1 cellular context compared by ENCODE assay signal in the genomic region with DNA sequence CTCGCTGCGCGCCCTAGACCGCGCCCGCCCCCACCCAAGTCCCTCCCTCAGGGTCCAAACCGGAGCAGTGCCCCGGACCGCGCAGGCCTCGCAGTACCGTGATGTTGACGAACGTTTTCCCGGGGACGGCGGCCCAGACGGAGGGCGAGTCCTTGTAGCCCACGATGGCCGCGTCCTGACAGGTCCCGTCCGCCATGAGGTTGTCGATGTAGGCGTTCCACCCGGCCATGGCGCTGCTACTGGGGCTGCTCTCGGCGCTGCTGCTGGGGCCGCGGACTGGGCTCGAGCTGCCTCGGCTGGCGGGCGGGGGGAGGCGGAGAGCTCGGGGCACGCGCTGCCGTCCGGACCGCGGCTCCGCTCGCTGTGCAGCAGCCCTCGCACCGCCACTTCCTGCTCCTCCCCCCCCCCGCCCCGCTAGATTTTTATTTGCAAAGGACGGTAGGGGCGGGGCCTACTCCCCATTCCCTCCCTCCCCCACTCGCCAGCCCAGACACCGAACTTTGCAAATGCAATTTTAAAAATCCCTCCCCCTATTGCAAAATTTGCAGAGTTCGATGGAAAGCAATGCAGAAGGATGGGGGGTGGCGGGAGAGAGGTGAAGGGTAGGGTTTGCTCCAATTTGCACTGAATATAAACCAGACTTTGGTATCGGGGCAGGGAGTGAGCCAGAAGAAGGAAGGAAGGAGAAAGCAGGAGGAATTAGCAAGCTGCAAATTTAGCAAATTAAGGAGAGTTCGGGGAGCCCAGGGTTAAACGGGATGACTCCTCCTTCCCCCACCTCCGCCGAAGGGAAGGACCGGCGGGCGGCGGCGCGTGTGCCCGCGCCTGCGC.
TF ChIP-seq lines count a peak whose summit lies in the region.

Gene PFN1 (minus strand): TSS at position 365 of the 831 bp plus-strand sequence. CDS start 136 bp downstream, at position 229.

TF ChIP-seq in HEK293, 187 proteins besides CTCF, POLR2A, EP300 and RAD21 (continued from another document):
- TF ChIP-seq, protein P1, sequence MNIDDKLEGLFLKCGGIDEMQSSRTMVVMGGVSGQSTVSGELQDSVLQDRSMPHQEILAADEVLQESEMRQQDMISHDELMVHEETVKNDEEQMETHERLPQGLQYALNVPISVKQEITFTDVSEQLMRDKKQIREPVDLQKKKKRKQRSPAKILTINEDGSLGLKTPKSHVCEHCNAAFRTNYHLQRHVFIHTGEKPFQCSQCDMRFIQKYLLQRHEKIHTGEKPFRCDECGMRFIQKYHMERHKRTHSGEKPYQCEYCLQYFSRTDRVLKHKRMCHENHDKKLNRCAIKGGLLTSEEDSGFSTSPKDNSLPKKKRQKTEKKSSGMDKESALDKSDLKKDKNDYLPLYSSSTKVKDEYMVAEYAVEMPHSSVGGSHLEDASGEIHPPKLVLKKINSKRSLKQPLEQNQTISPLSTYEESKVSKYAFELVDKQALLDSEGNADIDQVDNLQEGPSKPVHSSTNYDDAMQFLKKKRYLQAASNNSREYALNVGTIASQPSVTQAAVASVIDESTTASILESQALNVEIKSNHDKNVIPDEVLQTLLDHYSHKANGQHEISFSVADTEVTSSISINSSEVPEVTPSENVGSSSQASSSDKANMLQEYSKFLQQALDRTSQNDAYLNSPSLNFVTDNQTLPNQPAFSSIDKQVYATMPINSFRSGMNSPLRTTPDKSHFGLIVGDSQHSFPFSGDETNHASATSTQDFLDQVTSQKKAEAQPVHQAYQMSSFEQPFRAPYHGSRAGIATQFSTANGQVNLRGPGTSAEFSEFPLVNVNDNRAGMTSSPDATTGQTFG (tag by site-specific recombination; IDR thresholded peaks at IDR 0.05; ENCODE audit: borderline replicate concordance) = no peak
- no peak for TF ChIP-seq ZNF157 (tag by site-specific recombination; IDR thresholded peaks at IDR 0.05)
- peak; percentile 48; the same call in 1 of the 2 replicates for TF ChIP-seq KLF8 (tag by site-specific recombination; IDR thresholded peaks at IDR 0.05)
- peak; percentile 71; the same call in 1 of the 2 replicates for TF ChIP-seq ZNF777 (tag by site-specific recombination; IDR thresholded peaks at IDR 0.05; ENCODE audit: borderline replicate concordance)
- TF ChIP-seq ZNF114 (tag by site-specific recombination; IDR thresholded peaks at IDR 0.05) = no peak
- TF ChIP-seq, protein P2, sequence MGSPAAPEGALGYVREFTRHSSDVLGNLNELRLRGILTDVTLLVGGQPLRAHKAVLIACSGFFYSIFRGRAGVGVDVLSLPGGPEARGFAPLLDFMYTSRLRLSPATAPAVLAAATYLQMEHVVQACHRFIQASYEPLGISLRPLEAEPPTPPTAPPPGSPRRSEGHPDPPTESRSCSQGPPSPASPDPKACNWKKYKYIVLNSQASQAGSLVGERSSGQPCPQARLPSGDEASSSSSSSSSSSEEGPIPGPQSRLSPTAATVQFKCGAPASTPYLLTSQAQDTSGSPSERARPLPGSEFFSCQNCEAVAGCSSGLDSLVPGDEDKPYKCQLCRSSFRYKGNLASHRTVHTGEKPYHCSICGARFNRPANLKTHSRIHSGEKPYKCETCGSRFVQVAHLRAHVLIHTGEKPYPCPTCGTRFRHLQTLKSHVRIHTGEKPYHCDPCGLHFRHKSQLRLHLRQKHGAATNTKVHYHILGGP (tag by site-specific recombination; IDR thresholded peaks at IDR 0.05) = no peak
- no peak for TF ChIP-seq ZSCAN4 (tag by site-specific recombination; IDR thresholded peaks at IDR 0.05)
- TF ChIP-seq ZNF416 (tag by site-specific recombination; IDR thresholded peaks at IDR 0.05) = no peak
- TF ChIP-seq ZNF621 (tag by site-specific recombination; IDR thresholded peaks at IDR 0.05) = no peak
- TF ChIP-seq ZBTB44 (tag by site-specific recombination; IDR thresholded peaks at IDR 0.05) = peak; percentile 85
- no peak for TF ChIP-seq TRIM28 (IDR thresholded peaks at IDR 0.05; ENCODE audit: borderline replicate concordance, low read length)
- TF ChIP-seq ZNF843 (tag by site-specific recombination; IDR thresholded peaks at IDR 0.05) = 0 out of 2 replicates have a peak, but pooled peaks have one; percentile 10
TF ChIP-seq in HEK293: peak in this region for 66.
